In genomic region chr1:228176024-228176395, GRCh38 we compare ENCODE assay signal across 1 cellular context.
TF ChIP-seq lines count a peak whose summit lies in the region.

No MANE protein-coding gene starts in this region.

TF ChIP-seq in H1, 55 proteins besides CTCF, POLR2A, EP300 and RAD21:
- no peak for TF ChIP-seq TBP (IDR thresholded peaks at IDR 0.05; ENCODE audit: low read depth, low read length)
- TF ChIP-seq KDM1A (IDR thresholded peaks at IDR 0.05; ENCODE audit: borderline replicate concordance, low read length), result no peak
- no peak for TF ChIP-seq JUN (IDR thresholded peaks at IDR 0.05; ENCODE audit: low read depth, low read length)
- no peak for TF ChIP-seq TCF12 (IDR thresholded peaks at IDR 0.05; ENCODE audit: low read depth, low read length)
- no peak for TF ChIP-seq TEAD4 (IDR thresholded peaks at IDR 0.05; ENCODE audit: low read depth, low read length)
- no peak for TF ChIP-seq ASH2L (IDR thresholded peaks at IDR 0.05; ENCODE audit: low read length)
- no peak for TF ChIP-seq SP2 (IDR thresholded peaks at IDR 0.05; ENCODE audit: low read length)
- no peak for TF ChIP-seq KDM4A (IDR thresholded peaks at IDR 0.05; ENCODE audit: low read depth, low read length, severe bottlenecking)
- no peak for TF ChIP-seq CEBPB (IDR thresholded peaks at IDR 0.05; ENCODE audit: low read depth, low read length)
- no peak for TF ChIP-seq USF2 (IDR thresholded peaks at IDR 0.05; ENCODE audit: low read length)
